7 cellular contexts compared by ENCODE assay signal in genomic region chr17:45270828-45271418, GRCh38. TPM values are rescaled to one million over a fixed set of nuclear protein-coding genes. Genes with fewer than 3 reads are reported as not detected.
DNase-seq lines count a peak whose midpoint lies in the region; ATAC-seq, FAIRE-seq and TF ChIP-seq lines count a peak whose summit lies in the region.

No MANE protein-coding gene starts in this region.

- POLR2A ChIA-PET in naive thymus-derived CD4-positive, alpha-beta T cell (lab: Charles Lee): interaction anchor here (0.9 to 1.9 kb wide), 4 partner anchors 23 to 52 kb away, joined by 3 to 8 read pairs (median 4); no protein-coding TSS in a partner anchor

- H3K27ac Mint-ChIP-seq in astrocyte (ENCODE audit: unreplicated experiment): no peak overlapping the region
- peak overlapping the region in 3 of 9 donors; percentile 6 to 32 (median 31) for H3K27ac Mint-ChIP-seq in naive thymus-derived CD4-positive, alpha-beta T cell

- TF ChIP-seq CTCF in GM13976 (IDR thresholded peaks at IDR 0.05; ENCODE audit: borderline replicate concordance, control extremely low read depth, extremely low read depth, insufficient read depth, missing control alignments): peak; percentile 56
- TF ChIP-seq CTCF in SU-DHL-6 (IDR thresholded peaks at IDR 0.05; ENCODE audit: insufficient read depth, low read length, poor library complexity, severe bottlenecking): peak; percentile 60
- TF ChIP-seq CTCF in astrocyte (IDR thresholded peaks at IDR 0.05; ENCODE audit: insufficient read depth, low read depth, low read length): peak; percentile 12

- CTCF ChIA-PET in naive thymus-derived CD4-positive, alpha-beta T cell (lab: Charles Lee): interaction anchor here (0.6 to 11.4 kb wide), 16 partner anchors 15 to 1131 kb away, joined by 3 to 111 read pairs (median 3); partner anchors contain the start of gene ACBD4

- no peak overlapping the region for H3K4me3 Mint-ChIP-seq in astrocyte (ENCODE audit: unreplicated experiment)
- H3K4me3 Mint-ChIP-seq in naive thymus-derived CD4-positive, alpha-beta T cell: no peak overlapping the region

- H3K9ac ChIP-seq in SU-DHL-6 (ENCODE audit: low read length) (no peak overlapping the region), astrocyte (ENCODE audit: low read length) (no peak overlapping the region)

- H3K9me3 Mint-ChIP-seq in astrocyte (ENCODE audit: unreplicated experiment): no peaks in the 10 kb centered on the region
- H3K9me3 Mint-ChIP-seq in naive thymus-derived CD4-positive, alpha-beta T cell: no peaks in the 10 kb centered on the region

- H2AFZ ChIP-seq in SU-DHL-6 (ENCODE audit: low read depth, low read length, severe bottlenecking) (no peak overlapping the region), astrocyte (ENCODE audit: low read depth, low read length) (no peak overlapping the region)

- H3K27ac ChIP-seq in SU-DHL-6 (ENCODE audit: low read depth, low read length): no peak overlapping the region
- no peak overlapping the region for H3K27ac ChIP-seq in astrocyte (ENCODE audit: low read depth, low read length)
- H3K27ac ChIP-seq in naive thymus-derived CD4-positive, alpha-beta T cell (ENCODE audit: low read depth, low read length): no peak overlapping the region

- H4K20me1 ChIP-seq in SU-DHL-6 (ENCODE audit: low read depth, low read length) (no peaks in the 10 kb centered on the region), astrocyte (ENCODE audit: insufficient read depth, low read length) (peaks cover 58% of the 10 kb centered on the region)

- no peaks in the 10 kb centered on the region for H3K27me3 ChIP-seq in SU-DHL-6 (ENCODE audit: low read length)
- H3K27me3 ChIP-seq in astrocyte (ENCODE audit: insufficient read depth, low read length): no peaks in the 10 kb centered on the region
- H3K27me3 ChIP-seq in naive thymus-derived CD4-positive, alpha-beta T cell (ENCODE audit: control insufficient read depth in 2 of 2, insufficient read depth in 2 of 2, low read length in 2 of 2): no peaks in the 10 kb centered on the region

- DNase-seq in GM13976 (ENCODE audit: low spot score): no peak
- DNase-seq in astrocyte (ENCODE audit: low read depth): no peak
- peak; percentile 38 to 71 (median 55) for DNase-seq in naive thymus-derived CD4-positive, alpha-beta T cell
- DNase-seq in SK-N-DZ (ENCODE audit: low spot score): no peak

- H3F3A ChIP-seq in SU-DHL-6 (ENCODE audit: insufficient read depth): peaks cover 2% of the 10 kb centered on the region; the same call in 1 of the 2 replicates

- H3K79me2 ChIP-seq in SU-DHL-6 (ENCODE audit: insufficient read depth, low read length) (no peaks in the 10 kb centered on the region), astrocyte (ENCODE audit: insufficient read depth, low read length) (no peaks in the 10 kb centered on the region)

- no peaks in the 10 kb centered on the region for H3K27me3 Mint-ChIP-seq in astrocyte (ENCODE audit: low read depth, unreplicated experiment)
- H3K27me3 Mint-ChIP-seq in naive thymus-derived CD4-positive, alpha-beta T cell: no peaks in the 10 kb centered on the region

- in situ Hi-C loops in GM13976 (cut with MboI; ENCODE audit: low sequenced_read_pairs, unreplicated experiment): loop anchor here (10.0 kb wide), 1 partner anchor 114 kb away; no protein-coding TSS in a partner anchor

- no peaks in the 10 kb centered on the region for H3K36me3 ChIP-seq in SU-DHL-6 (ENCODE audit: low read length)
- peaks cover 41% of the 10 kb centered on the region for H3K36me3 ChIP-seq in astrocyte (ENCODE audit: insufficient read depth, low read length)
- H3K36me3 ChIP-seq in naive thymus-derived CD4-positive, alpha-beta T cell (ENCODE audit: control insufficient read depth in 2 of 3, insufficient read depth in 3 of 3, low read length in 3 of 3): peaks cover 16 to 77% (median 26%) of the 10 kb centered on the region in 3 experiments

- H3K4me2 ChIP-seq in SU-DHL-6 (ENCODE audit: low read depth, low read length, poor library complexity, severe bottlenecking): no peak overlapping the region
- H3K4me2 ChIP-seq in astrocyte (ENCODE audit: low read length): no peak overlapping the region

- H3K9me2 ChIP-seq in SU-DHL-6 (replicated peaks; ENCODE audit: insufficient read depth, low read length): no peaks in the 10 kb centered on the region

- H3K4me1 Mint-ChIP-seq in astrocyte (ENCODE audit: low read depth, unreplicated experiment): no peaks in the 10 kb centered on the region
- peaks cover 0 to 12% (median 0%) of the 10 kb centered on the region in 7 donors for H3K4me1 Mint-ChIP-seq in naive thymus-derived CD4-positive, alpha-beta T cell

- H3K36me3 Mint-ChIP-seq in astrocyte (ENCODE audit: low read depth, unreplicated experiment): peaks cover 28% of the 10 kb centered on the region
- H3K36me3 Mint-ChIP-seq in naive thymus-derived CD4-positive, alpha-beta T cell: peaks cover 0 to 32% (median 8%) of the 10 kb centered on the region in 5 donors

- H3K4me3 ChIP-seq in SU-DHL-6 (ENCODE audit: insufficient read depth, low read length, poor library complexity, severe bottlenecking) (no peak overlapping the region), astrocyte (ENCODE audit: insufficient read depth, low read depth, low read length) (no peak overlapping the region)
- H3K4me3 ChIP-seq in naive thymus-derived CD4-positive, alpha-beta T cell (ENCODE audit: low read length): no peak overlapping the region

- H3K9me3 ChIP-seq in SU-DHL-6 (ENCODE audit: insufficient read depth, low read length) (no peaks in the 10 kb centered on the region), astrocyte (ENCODE audit: insufficient read depth, low read depth, low read length) (no peaks in the 10 kb centered on the region)
- H3K9me3 ChIP-seq in naive thymus-derived CD4-positive, alpha-beta T cell (ENCODE audit: control insufficient read depth in 2 of 3, low read length in 3 of 3): no peaks in the 10 kb centered on the region

- no peak for FAIRE-seq in astrocyte (lab: Jason Lieb, UNC)

- H3K4me1 ChIP-seq in astrocyte (ENCODE audit: insufficient read depth, low read length): peaks cover 23% of the 10 kb centered on the region
- no peaks in the 10 kb centered on the region for H3K4me1 ChIP-seq in naive thymus-derived CD4-positive, alpha-beta T cell (ENCODE audit: control insufficient read depth in 2 of 2, insufficient read depth in 2 of 2, low read length in 2 of 2)

- intact Hi-C loops in naive thymus-derived CD4-positive, alpha-beta T cell (cut with micrococcal nuclease): loop anchor here (1.0 kb wide), 3 partner anchors 24 to 52 kb away; no protein-coding TSS in a partner anchor

- peak; percentile 85 for ATAC-seq in naive thymus-derived CD4-positive, alpha-beta T cell
- no peak for ATAC-seq in GM18517 (IDR thresholded peaks at IDR 0.05; ENCODE audit: unreplicated experiment)
- ATAC-seq in HG02610 (IDR thresholded peaks at IDR 0.05; ENCODE audit: unreplicated experiment): no peak

RNA-seq across cellular contexts. Expression of gene SPATA32, which starts 9.0 kb away (rescaled TPM):
- not detected in 2 replicates for total RNA-seq in astrocyte
- total RNA-seq in naive thymus-derived CD4-positive, alpha-beta T cell: 1 to 10 TPM in 1 of 5 experiments, under 1 TPM in 3, not detected in 1; 0.12 to 1.1 (median 0.58) TPM
- polyA plus RNA-seq in naive thymus-derived CD4-positive, alpha-beta T cell: under 1 TPM; 0.31 to 0.59 TPM
- polyA plus RNA-seq in SK-N-DZ (2014; cell fraction: cytosol; rRNA removed): not detected in 2 replicates
- polyA plus RNA-seq in SK-N-DZ (2014; cell fraction: nucleus; rRNA removed): not detected in 2 replicates

RNA-seq across cellular contexts. Expression of gene MAP3K14, which starts 45.9 kb away (rescaled TPM):
- total RNA-seq in astrocyte: 10.8 and 11.0 TPM in 2 replicates
- total RNA-seq in naive thymus-derived CD4-positive, alpha-beta T cell: 10 to 100 TPM; 31.3 to 39.8 (median 34.1) TPM
- polyA plus RNA-seq in naive thymus-derived CD4-positive, alpha-beta T cell: 10 to 100 TPM in 1 of 2 donors, 1 to 10 TPM in 1; 2.4 to 10.6 TPM
- polyA plus RNA-seq in SK-N-DZ (2014; cell fraction: cytosol; rRNA removed): 3.2 and 3.7 TPM in 2 replicates
- 6.2 and 10.1 TPM in 2 replicates for polyA plus RNA-seq in SK-N-DZ (2014; cell fraction: nucleus; rRNA removed)

RNA-seq across cellular contexts. Expression of gene FMNL1, which starts 49.2 kb away (rescaled TPM):
- 4.0 and 4.7 TPM in 2 replicates for total RNA-seq in astrocyte
- 100 to 1,000 TPM; 324 to 595 (median 396) TPM for total RNA-seq in naive thymus-derived CD4-positive, alpha-beta T cell
- polyA plus RNA-seq in naive thymus-derived CD4-positive, alpha-beta T cell: 10 to 100 TPM; 19.0 to 36.4 TPM
- polyA plus RNA-seq in SK-N-DZ (2014; cell fraction: cytosol; rRNA removed): 1.7 and 1.9 TPM in 2 replicates
- polyA plus RNA-seq in SK-N-DZ (2014; cell fraction: nucleus; rRNA removed): 3.2 and 6.7 TPM in 2 replicates

Comparison
In these comparisons a context has a peak if more than half of its experiments do, and no peak if none do; other contexts are left out.
1. DNase-seq: peak in naive thymus-derived CD4-positive, alpha-beta T cell (9 of 9); none in GM13976 (single experiment), astrocyte (single experiment) and SK-N-DZ (single experiment).
2. RNA of gene FMNL1, which starts 49.2 kb away (total RNA-seq): 324 to 595 TPM in naive thymus-derived CD4-positive, alpha-beta T cell; 4.0 to 4.7 TPM in astrocyte; every median in the first group is over 10 times any median in the second.
3. Peak in every context shown above with its lines, with median percentiles within 50 percentile points of each other: CTCF ChIP-seq.